ENCODE assay signal across 34 cellular contexts in the genomic region with DNA sequence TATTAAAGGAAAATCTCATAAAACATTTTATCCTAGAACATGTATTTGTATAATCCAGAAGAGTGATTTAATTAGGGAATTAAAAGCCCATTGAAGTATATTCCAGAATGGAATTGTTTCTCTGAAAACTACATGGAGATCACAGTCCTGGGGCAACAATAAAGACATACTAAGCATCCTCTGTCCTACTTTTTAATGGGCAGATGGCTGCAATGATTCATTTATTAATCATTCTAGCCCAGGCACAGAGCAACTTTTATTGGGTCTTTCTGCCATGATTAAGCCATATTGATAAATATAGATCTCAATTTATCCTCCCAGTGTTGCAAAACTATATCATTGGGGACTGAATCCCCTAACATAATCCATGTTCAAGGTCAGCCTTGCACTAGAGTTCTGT. TPM values are rescaled to one million over a fixed set of nuclear protein-coding genes. Genes with fewer than 3 reads are reported as not detected.
"Had no signal": no experiment of that assay in that cellular context is flagged by ENCODE, and none has a peak within 500 bp of the region (broad histone marks: within the 10 kb centered on the region; RNA-seq: fewer than 3 reads in every experiment).

No MANE protein-coding gene starts in this region.

- DNase-seq: activated effector memory CD4-positive, alpha-beta T cell treated with anti-CD3 and anti-CD28 coated beads, Interleukin-2, amount 50 U/mL, for 16 hours; activated effector memory CD4-positive, alpha-beta T cell treated with Interleukin-2 at 50 U/mL for 16 hours; activated gamma-delta T cell; activated gamma-delta T cell treated with Interleukin-2 at 50 U/mL for 16 hours; activated naive CD4-positive, alpha-beta T cell; activated naive CD4-positive, alpha-beta T cell treated with anti-CD3 and anti-CD28 coated beads for 36 hours; activated naive CD4-positive, alpha-beta T cell treated with anti-CD3 and anti-CD28 coated beads, Interleukin-2, amount 10 ng/mL, durations not matched to agents 7 days and 5 days; activated naive CD4-positive, alpha-beta T cell treated with anti-CD3 and anti-CD28 coated beads, Interleukin-2, amount 50 U/mL, for 16 hours; activated naive CD4-positive, alpha-beta T cell treated with Interleukin-2 at 50 U/mL for 16 hours; activated naive CD8-positive, alpha-beta T cell treated with anti-CD3 and anti-CD28 coated beads for 36 hours; activated naive CD8-positive, alpha-beta T cell treated with anti-CD3 and anti-CD28 coated beads, Interleukin-2, amount 10 ng/mL, durations not matched to agents 7 days and 5 days; activated naive CD8-positive, alpha-beta T cell treated with anti-CD3 and anti-CD28 coated beads, Interleukin-2, amount 50 U/mL, for 24 hours; activated T-cell treated with anti-CD3 and anti-CD28 coated beads, Interleukin-2, amount 50 U/mL, for 1 hour; activated T-cell treated with anti-CD3 and anti-CD28 coated beads, Interleukin-2, amount 50 U/mL, for 24 hours; activated T-cell treated with anti-CD3 and anti-CD28 coated beads, Interleukin-2, amount 50 U/mL, for 4 hours; activated T-cell treated with anti-CD3 and anti-CD28 coated beads, Interleukin-2, amount 50 U/mL, for 48 hours; activated T-cell treated with anti-CD3 and anti-CD28 coated beads, Interleukin-2, amount 50 U/mL, for 72 hours; adrenal gland; amniotic stem cell; amygdala; anterior cingulate cortex; aorta; body of pancreas; brain microvascular endothelial cell; caudate nucleus; central memory CD4-positive, alpha-beta T cell; cerebellar nuclear complex had no signal

- H3K4me3 ChIP-seq: adrenal gland, ascending aorta, body of pancreas, breast epithelium, cardiac muscle cell had no signal

- ATAC-seq: activated naive CD4-positive, alpha-beta T cell treated with anti-CD3 and anti-CD28 coated beads, Interleukin-2, amount 50 U/mL, for 72 hours; activated naive CD8-positive, alpha-beta T cell treated with anti-CD3 and anti-CD28 coated beads, Interleukin-2, amount 50 U/mL, for 24 hours; activated T-cell treated with anti-CD3 and anti-CD28 coated beads, Interleukin-2, amount 50 U/mL, for 4 hours; activated T-cell treated with anti-CD3 and anti-CD28 coated beads, Interleukin-2, amount 50 U/mL, for 72 hours; activated T-helper 17 cell treated with anti-CD3 and anti-CD28 coated beads, Interleukin-2, amount 50 U/mL, for 72 hours; body of pancreas had no signal

- H3K27ac ChIP-seq: adrenal gland, ascending aorta, body of pancreas, brain microvascular endothelial cell, breast epithelium, cardiac muscle cell had no signal

- H3K36me3 ChIP-seq: adrenal gland, ascending aorta, brain microvascular endothelial cell, breast epithelium, cardiac muscle cell had no signal

- H3K4me1 ChIP-seq: adrenal gland, ascending aorta, body of pancreas, breast epithelium had no signal

- H3K27me3 ChIP-seq: adrenal gland, ascending aorta, body of pancreas, brain microvascular endothelial cell had no signal

- H3K9me3 ChIP-seq: adrenal gland, ascending aorta, body of pancreas, breast epithelium had no signal

RNA-seq across cellular contexts. Expression of a gene that starts 22.0 kb away (rescaled TPM):
- total RNA-seq: activated naive CD4-positive, alpha-beta T cell treated with anti-CD3 and anti-CD28 coated beads for 36 hours; activated naive CD4-positive, alpha-beta T cell treated with anti-CD3 and anti-CD28 coated beads, Interleukin-2, amount 50 U/mL, for 72 hours; activated naive CD8-positive, alpha-beta T cell treated with anti-CD3 and anti-CD28 coated beads for 36 hours; activated naive CD8-positive, alpha-beta T cell treated with anti-CD3 and anti-CD28 coated beads, Interleukin-2, amount 10 ng/mL, durations not matched to agents 7 days and 5 days; activated T-cell treated with anti-CD3 and anti-CD28 coated beads, Interleukin-2, amount 50 U/mL, for 4 hours; activated T-cell treated with anti-CD3 and anti-CD28 coated beads, Interleukin-2, amount 50 U/mL, for 72 hours; activated T-helper 1 cell treated with anti-CD3 and anti-CD28 coated beads, Interleukin-12 subunit alpha, Interleukin-12 subunit beta, Interleukin-2, Interleukin-4 antibody, amounts not matched to agents 30 ng/mL and 10 ng/mL and 1 ng/mL, durations not matched to agents 14 hours and 24 hours and 36 hours; activated T-helper 17 cell treated with anti-CD3 and anti-CD28 coated beads, Interleukin-2, amount 50 U/mL, for 72 hours; activated T-helper 2 cell treated with anti-CD3 and anti-CD28 coated beads, Interferon-gamma antibody, Interleukin-2, Interleukin-4, amounts not matched to agents 10 μg/mL and 5 μg/mL and 100 μg/mL, durations not matched to agents 14 hours and 24 hours and 36 hours; ascending aorta had no signal
